In genomic region chr14:58315606-58316005, GRCh38 we compare ENCODE assay signal across 25 cellular contexts. TPM values are rescaled to one million over a fixed set of nuclear protein-coding genes. Genes with fewer than 3 reads are reported as not detected.
DNase-seq lines count a peak whose midpoint lies in the region; ATAC-seq, FAIRE-seq and TF ChIP-seq lines count a peak whose summit lies in the region.
"Had no signal": no experiment of that assay in that cellular context is flagged by ENCODE, and none has a peak within 500 bp of the region (broad histone marks: within the 10 kb centered on the region; RNA-seq: fewer than 3 reads in every experiment).

No MANE protein-coding gene starts in this region.

- no peak overlapping the region for H3K4me2 ChIP-seq in IMR-90 (ENCODE audit: low read depth, low read length)
- no peak overlapping the region for H3K4me2 ChIP-seq in Karpas-422 (ENCODE audit: low read depth, low read length, poor library complexity, severe bottlenecking)

- no peak overlapping the region for H2AK5ac ChIP-seq in IMR-90 (ENCODE audit: low read depth, low read length)

- H4K20me1 ChIP-seq in IMR-90 (ENCODE audit: insufficient read depth, low read length), result no peaks in the 10 kb centered on the region
- H4K20me1 ChIP-seq in Karpas-422 (ENCODE audit: insufficient read depth, low read depth, low read length), result no peaks in the 10 kb centered on the region

- DNase-seq in activated T-cell treated with anti-CD3 and anti-CD28 coated beads, Interleukin-2, amount 50 U/mL, for 24 hours, result no peak
- DNase-seq in activated T-cell treated with anti-CD3 and anti-CD28 coated beads for 4 hours (no peak), IMR-90 (peak; percentile 2), bronchial epithelial cell (ENCODE audit: low read depth) (peak; percentile 89), renal cortical epithelial cell (ENCODE audit: low read depth) (peak; percentile 35), glutamatergic neuron (no peak), Karpas-422 (no peak), GM12892 (ENCODE audit: insufficient read length) (no peak)
- DNase-seq: activated CD4-positive, alpha-beta T cell treated with anti-CD3 and anti-CD28 coated beads, Interleukin-2, amount 10 ng/mL, durations not matched to agents 24 days and 14 days; activated CD8-positive, alpha-beta memory T cell treated with anti-CD3 and anti-CD28 coated beads, Interleukin-2, amount 50 U/mL, for 4 hours; activated effector memory CD4-positive, alpha-beta T cell treated with anti-CD3 and anti-CD28 coated beads, Interleukin-2, amount 50 U/mL, for 16 hours; anterior cingulate cortex; CD4-positive, alpha-beta T cell; cerebellar nuclear complex; naive thymus-derived CD8-positive, alpha-beta T cell; NCI-H1092; NCI-H2029 treated with DMSO at 0.1 percent for 48 hours; NCI-H510A treated with DMSO at 0.1 percent for 48 hours; SHP77; stimulated activated naive B cell treated with anti-CD40 and anti-IgM and Interleukin-4, amounts not matched to agents 10 μg/mL and 1 μg/mL and 100 μg/mL, for 72 hours; thyroid gland had no signal

- dilution Hi-C loops in IMR-90 (cut with HindIII; ENCODE audit: low sequenced_read_pairs, unreplicated experiment), result no loop called here

- H3K4ac ChIP-seq in IMR-90 (ENCODE audit: low read depth, low read length), result no peak overlapping the region

- TF ChIP-seq RAD21 in IMR-90 (IDR thresholded peaks at IDR 0.05; ENCODE audit: low read length), result no peak

- H3K4me3 ChIP-seq in IMR-90 (ENCODE audit: insufficient read depth, low read depth, low read length), result no peak overlapping the region
- H3K4me3 ChIP-seq in bronchial epithelial cell (ENCODE audit: low read depth, low read length), result no peak overlapping the region
- H3K4me3 ChIP-seq in Karpas-422 (ENCODE audit: low read length), result no peak overlapping the region
- H3K4me3 ChIP-seq: esophagus muscularis mucosa, thyroid gland had no signal

- no peak overlapping the region for H3K23ac ChIP-seq in IMR-90 (ENCODE audit: low read depth, low read length)

- peak overlapping the region; percentile 66 for H3K27ac Mint-ChIP-seq in activated T-cell treated with anti-CD3 and anti-CD28 coated beads, Interleukin-2, amount 50 U/mL, for 24 hours
- H3K27ac Mint-ChIP-seq in glutamatergic neuron (ENCODE audit: unreplicated experiment), result no peak overlapping the region
- H3K27ac Mint-ChIP-seq: activated CD4-positive, alpha-beta T cell treated with anti-CD3 and anti-CD28 coated beads, Interleukin-2, amount 10 ng/mL, durations not matched to agents 24 days and 14 days; CD4-positive, alpha-beta T cell; stimulated activated naive B cell treated with anti-CD40 and anti-IgM and Interleukin-4, amounts not matched to agents 10 μg/mL and 1 μg/mL and 100 μg/mL, for 72 hours had no signal

- H2AK9ac ChIP-seq in IMR-90 (replicated peaks; ENCODE audit: low read depth, low read length, poor library complexity), result no peak overlapping the region

- H3K18ac ChIP-seq in IMR-90 (ENCODE audit: low read depth, low read length), result no peak overlapping the region

- no CpG with 5 or more reads among the region's 1 CpG for WGBS in IMR-90 (ENCODE audit: extremely low coverage in 2 of 2, insufficient read length in 1 of 2), 2 experiments

- no peak overlapping the region for H4K91ac ChIP-seq in IMR-90 (ENCODE audit: insufficient read depth, low read depth, low read length)

- no peak overlapping the region for H4K5ac ChIP-seq in IMR-90 (ENCODE audit: low read depth, low read length)

- H3K79me2 ChIP-seq in Karpas-422 (ENCODE audit: low read length), result peaks cover 55% of the 10 kb centered on the region
- H3K79me2 ChIP-seq: parathyroid adenoma had no signal

- peaks cover 51% of the 10 kb centered on the region for H3K36me3 Mint-ChIP-seq in activated T-cell treated with anti-CD3 and anti-CD28 coated beads, Interleukin-2, amount 50 U/mL, for 24 hours (ENCODE audit: low read depth)
- H3K36me3 Mint-ChIP-seq in glutamatergic neuron (ENCODE audit: unreplicated experiment), result no peaks in the 10 kb centered on the region

- no peak overlapping the region for H4K8ac ChIP-seq in IMR-90 (ENCODE audit: low read depth in 2 of 2, low read length in 2 of 2)

- H3K9me1 ChIP-seq in IMR-90 (ENCODE audit: insufficient read depth, low read length), result peaks cover 6% of the 10 kb centered on the region

- H2AFZ ChIP-seq in IMR-90 (replicated peaks; ENCODE audit: low read length, poor library complexity) (no peak overlapping the region), Karpas-422 (ENCODE audit: low read length) (no peak overlapping the region)
- H2AFZ ChIP-seq: parathyroid adenoma had no signal

- no peak overlapping the region for H3K14ac ChIP-seq in IMR-90 (replicated peaks; ENCODE audit: low read depth, low read length)

- no peak for ATAC-seq in IMR-90 (ENCODE audit: low read depth)
- ATAC-seq: naive thymus-derived CD8-positive, alpha-beta T cell; stimulated activated naive B cell treated with anti-CD40 and anti-IgM and Interleukin-4, amounts not matched to agents 10 μg/mL and 1 μg/mL and 100 μg/mL, for 72 hours had no signal

- no peak overlapping the region for H2BK5ac ChIP-seq in IMR-90 (ENCODE audit: low read depth, low read length, poor library complexity, severe bottlenecking)

- H2BK20ac ChIP-seq in IMR-90 (ENCODE audit: low read depth, low read length), result no peak overlapping the region

- no peak overlapping the region for H3K27ac ChIP-seq in IMR-90 (ENCODE audit: insufficient read depth, low read length)
- no peak overlapping the region for H3K27ac ChIP-seq in Karpas-422 (ENCODE audit: low read length)
- H3K27ac ChIP-seq: esophagus muscularis mucosa, parathyroid adenoma, thyroid gland had no signal

- no peaks in the 10 kb centered on the region for H3K27me3 Mint-ChIP-seq in activated T-cell treated with anti-CD3 and anti-CD28 coated beads, Interleukin-2, amount 50 U/mL, for 24 hours
- H3K27me3 Mint-ChIP-seq in glutamatergic neuron (ENCODE audit: unreplicated experiment), result no peaks in the 10 kb centered on the region
- H3K27me3 Mint-ChIP-seq: activated CD4-positive, alpha-beta T cell treated with anti-CD3 and anti-CD28 coated beads, Interleukin-2, amount 10 ng/mL, durations not matched to agents 24 days and 14 days; CD4-positive, alpha-beta T cell; naive thymus-derived CD8-positive, alpha-beta T cell; stimulated activated naive B cell treated with anti-CD40 and anti-IgM and Interleukin-4, amounts not matched to agents 10 μg/mL and 1 μg/mL and 100 μg/mL, for 72 hours had no signal

- H3K4me1 ChIP-seq in IMR-90 (ENCODE audit: control insufficient read depth, insufficient read depth, low read length) (no peaks in the 10 kb centered on the region), Karpas-422 (ENCODE audit: low read length) (peaks cover 8% of the 10 kb centered on the region)
- H3K4me1 ChIP-seq: esophagus muscularis mucosa, parathyroid adenoma, thyroid gland had no signal

- BruUV-seq in IMR-90 (replicated peaks; lab: Mats Ljungman, UMichigan), result no TSS peak

- TF ChIP-seq POLR2A in IMR-90 (IDR thresholded peaks at IDR 0.05; ENCODE audit: low read depth, low read length) (no peak), GM12892 (IDR thresholded peaks at IDR 0.05; ENCODE audit: low read depth, low read length) (no peak)

- H3K9me3 ChIP-seq in IMR-90 (ENCODE audit: control insufficient read depth, insufficient read depth, low read length) (no peaks in the 10 kb centered on the region), Karpas-422 (ENCODE audit: low read length) (no peaks in the 10 kb centered on the region)
- H3K9me3 ChIP-seq: esophagus muscularis mucosa, thyroid gland had no signal

- in situ Hi-C loops in IMR-90 (cut with MboI; ENCODE audit: low sequenced_read_pairs), result no loop called here

- no peak overlapping the region for H2BK15ac ChIP-seq in IMR-90 (ENCODE audit: low read depth, low read length)

- no peaks in the 10 kb centered on the region for H3K9me2 ChIP-seq in Karpas-422 (replicated peaks; ENCODE audit: insufficient read depth, low read length)

- H3K4me1 Mint-ChIP-seq in activated T-cell treated with anti-CD3 and anti-CD28 coated beads, Interleukin-2, amount 50 U/mL, for 24 hours (ENCODE audit: low read depth), result peaks cover 6% of the 10 kb centered on the region
- H3K4me1 Mint-ChIP-seq in glutamatergic neuron (ENCODE audit: low read depth, unreplicated experiment), result no peaks in the 10 kb centered on the region
- H3K4me1 Mint-ChIP-seq: activated CD4-positive, alpha-beta T cell treated with anti-CD3 and anti-CD28 coated beads, Interleukin-2, amount 10 ng/mL, durations not matched to agents 24 days and 14 days; stimulated activated naive B cell treated with anti-CD40 and anti-IgM and Interleukin-4, amounts not matched to agents 10 μg/mL and 1 μg/mL and 100 μg/mL, for 72 hours had no signal

- H2BK120ac ChIP-seq in IMR-90 (ENCODE audit: low read depth, low read length), result no peak overlapping the region

- H3K9ac ChIP-seq in IMR-90 (ENCODE audit: low read depth, low read length) (no peak overlapping the region), Karpas-422 (ENCODE audit: low read length) (no peak overlapping the region)
- H3K9ac ChIP-seq: parathyroid adenoma had no signal

- H3K79me1 ChIP-seq in IMR-90 (ENCODE audit: low read depth in 1 of 2, low read length in 2 of 2), result peaks cover 0 to 11% of the 10 kb centered on the region in 2 experiments; a peak in 1 of 4 replicates

- no peak overlapping the region for H3K4me3 Mint-ChIP-seq in activated T-cell treated with anti-CD3 and anti-CD28 coated beads, Interleukin-2, amount 50 U/mL, for 24 hours
- no peak overlapping the region for H3K4me3 Mint-ChIP-seq in glutamatergic neuron (ENCODE audit: unreplicated experiment)
- H3K4me3 Mint-ChIP-seq: activated CD4-positive, alpha-beta T cell treated with anti-CD3 and anti-CD28 coated beads, Interleukin-2, amount 10 ng/mL, durations not matched to agents 24 days and 14 days; CD4-positive, alpha-beta T cell; naive thymus-derived CD8-positive, alpha-beta T cell; stimulated activated naive B cell treated with anti-CD40 and anti-IgM and Interleukin-4, amounts not matched to agents 10 μg/mL and 1 μg/mL and 100 μg/mL, for 72 hours had no signal

- CTCF ChIA-PET in IMR-90 (lab: Yijun Ruan, JAX), result no interaction called here

- H3K27me3 ChIP-seq in IMR-90 (ENCODE audit: control insufficient read depth, insufficient read depth, low read length) (no peaks in the 10 kb centered on the region), bronchial epithelial cell (ENCODE audit: control insufficient read depth, insufficient read depth, low read length) (no peaks in the 10 kb centered on the region), Karpas-422 (ENCODE audit: low read length) (no peaks in the 10 kb centered on the region)
- H3K27me3 ChIP-seq: esophagus muscularis mucosa, thyroid gland had no signal

- H3K56ac ChIP-seq in IMR-90 (ENCODE audit: extremely low read depth, insufficient read depth, low read length), result no peak overlapping the region

- intact Hi-C loops in IMR-90 (cut with micrococcal nuclease), result loop anchor here (5.0 kb wide), 1 partner anchor 47 kb away; no protein-coding TSS in a partner anchor

- no peak for FAIRE-seq in bronchial epithelial cell (lab: Jason Lieb, UNC)
- no peak for FAIRE-seq in GM12892 (lab: Jason Lieb, UNC)
- FAIRE-seq: GM12891, H54 had no signal

- POLR2A ChIA-PET in IMR-90 (lab: Charles Lee; ENCODE audit: unreplicated experiment), result interaction anchor here (0.6 kb wide), 1 partner anchor 431 kb away, joined by 5 read pairs; no protein-coding TSS in a partner anchor

- TF ChIP-seq CTCF in IMR-90 (conservative IDR thresholded peaks at IDR 0.05; ENCODE audit: low read depth, low read length) (no peak), bronchial epithelial cell (IDR thresholded peaks at IDR 0.05; ENCODE audit: insufficient read depth, low read length, severe bottlenecking) (no peak), glutamatergic neuron (IDR thresholded peaks at IDR 0.05; ENCODE audit: partially characterized antibody, unreplicated experiment) (no peak)

- no peaks in the 10 kb centered on the region for H3K9me3 Mint-ChIP-seq in activated T-cell treated with anti-CD3 and anti-CD28 coated beads, Interleukin-2, amount 50 U/mL, for 24 hours
- no peaks in the 10 kb centered on the region for H3K9me3 Mint-ChIP-seq in glutamatergic neuron (ENCODE audit: unreplicated experiment)
- H3K9me3 Mint-ChIP-seq: activated CD4-positive, alpha-beta T cell treated with anti-CD3 and anti-CD28 coated beads, Interleukin-2, amount 10 ng/mL, durations not matched to agents 24 days and 14 days; CD4-positive, alpha-beta T cell; naive thymus-derived CD8-positive, alpha-beta T cell; stimulated activated naive B cell treated with anti-CD40 and anti-IgM and Interleukin-4, amounts not matched to agents 10 μg/mL and 1 μg/mL and 100 μg/mL, for 72 hours had no signal

- peaks cover 23% of the 10 kb centered on the region for H3K36me3 ChIP-seq in IMR-90 (ENCODE audit: control insufficient read depth, insufficient read depth, low read length)
- peaks cover 3% of the 10 kb centered on the region for H3K36me3 ChIP-seq in bronchial epithelial cell (ENCODE audit: control insufficient read depth, insufficient read depth, low read length)
- peaks cover 52% of the 10 kb centered on the region for H3K36me3 ChIP-seq in Karpas-422 (ENCODE audit: insufficient read depth, low read length)

RNA-seq across cellular contexts. Expression of gene ARID4A, which starts 17.3 kb away (rescaled TPM):
- total RNA-seq in IMR-90 (2012; rRNA removed), result 3.8 and 6.7 TPM in 2 replicates
- polyA plus RNA-seq in IMR-90 (2012; rRNA removed), result 3.3 and 3.4 TPM in 2 replicates
- 0.81 and 0.93 TPM in 2 replicates for polyA plus RNA-seq in IMR-90 (2012; cell fraction: cytosol; rRNA removed)
- 1.3 and 7.7 TPM in 2 replicates for polyA plus RNA-seq in IMR-90 (2012; cell fraction: nucleus; rRNA removed; ENCODE audit: low replicate concordance)
- total RNA-seq in bronchial epithelial cell, result 4.5 and 7.2 TPM in 2 replicates
- 6.4 and 18.6 TPM in 2 replicates for total RNA-seq in renal cortical epithelial cell
- total RNA-seq in glutamatergic neuron (ENCODE audit: unreplicated experiment), result 22.4 TPM
- total RNA-seq in Karpas-422 (2014; rRNA removed; shearing (Covaris generic); ENCODE audit: low replicate concordance), result 36.3 and 37.9 TPM in 2 replicates
- polyA plus RNA-seq in GM12892 (2012; ENCODE audit: missing spikeins), result 12.7 TPM

Comparison
In these comparisons a context has a peak if more than half of its experiments do, and no peak if none do; other contexts are left out.
1. DNase-seq: peak in IMR-90 (single experiment), bronchial epithelial cell (single experiment) and renal cortical epithelial cell (single experiment); none in activated T-cell treated with anti-CD3 and anti-CD28 coated beads, Interleukin-2, amount 50 U/mL, for 24 hours (single experiment), activated T-cell treated with anti-CD3 and anti-CD28 coated beads for 4 hours (single experiment), glutamatergic neuron (single experiment), Karpas-422 (single experiment) and GM12892 (single experiment).